ENCODE assay signal across 11 cellular contexts in genomic region chrX:132463411-132463810, GRCh38. TPM values are rescaled to one million over a fixed set of nuclear protein-coding genes. Genes with fewer than 3 reads are reported as not detected.
A peak's percentile ranks its signal among the peaks of the same experiment; 100 is the strongest.
DNase-seq lines count a peak whose midpoint lies in the region; ATAC-seq and TF ChIP-seq lines count a peak whose summit lies in the region.
"Had no signal": no experiment of that assay in that cellular context is flagged by ENCODE, and none has a peak within 500 bp of the region (broad histone marks: within the 10 kb centered on the region; RNA-seq: fewer than 3 reads in every experiment).

No MANE protein-coding gene starts in this region.

- CTCF ChIA-PET in Caco-2 (lab: Charles Lee): no interaction called here
- CTCF ChIA-PET in HEK293 (lab: Yijun Ruan, JAX): interaction anchor here (1.1 kb wide), 1 partner anchor 245 kb away, joined by 4 read pairs; no protein-coding TSS in a partner anchor
- CTCF ChIA-PET in activated CD4-positive, alpha-beta T cell treated with anti-CD3 and anti-CD28 coated beads, Interleukin-2, amount 10 ng/mL, durations not matched to agents 7 days and 5 days (lab: Charles Lee): interaction anchor here (0.8 to 0.9 kb wide), 2 partner anchors 10 to 50 kb away, joined by 3 read pairs; no protein-coding TSS in a partner anchor

- no peaks in the 10 kb centered on the region for H3K9me3 Mint-ChIP-seq in Caco-2 (ENCODE audit: unreplicated experiment)
- peaks cover 3% of the 10 kb centered on the region for H3K9me3 Mint-ChIP-seq in activated CD4-positive, alpha-beta T cell treated with anti-CD3 and anti-CD28 coated beads, Interleukin-2, amount 10 ng/mL, durations not matched to agents 7 days and 5 days
- H3K9me3 Mint-ChIP-seq: dendritic cell treated with granulocyte-macrophage colony-stimulating factor and Interleukin-4, amounts not matched to agents 40 ng/mL and 50 ng/mL, for 4 days had no signal

- no peak for ATAC-seq in aorta (ENCODE audit: low FRiP score)

- no peak overlapping the region for H3K9ac ChIP-seq in liver (ENCODE audit: low read depth in 1 of 2, low read length in 2 of 2)

- H3K4me3 Mint-ChIP-seq in Caco-2 (ENCODE audit: unreplicated experiment): no peak overlapping the region
- H3K4me3 Mint-ChIP-seq in activated CD4-positive, alpha-beta T cell treated with anti-CD3 and anti-CD28 coated beads, Interleukin-2, amount 10 ng/mL, durations not matched to agents 7 days and 5 days: no peak overlapping the region
- H3K4me3 Mint-ChIP-seq: dendritic cell treated with granulocyte-macrophage colony-stimulating factor and Interleukin-4, amounts not matched to agents 40 ng/mL and 50 ng/mL, for 4 days had no signal

- TF ChIP-seq RAD21 in liver (IDR thresholded peaks at IDR 0.05): peak; percentile 59 to 71

- intact Hi-C loops in Caco-2 (cut with micrococcal nuclease; ENCODE audit: unreplicated experiment): loop anchor here (2.0 kb wide), 1 partner anchor 237 kb away; no protein-coding TSS in a partner anchor
- intact Hi-C loops in aorta (cut with DNase I): no loop called here

- no peaks in the 10 kb centered on the region for H3K9me3 ChIP-seq in Caco-2
- H3K9me3 ChIP-seq in HEK293 (ENCODE audit: control insufficient read depth, insufficient read depth, low read depth, low read length): no peaks in the 10 kb centered on the region
- H3K9me3 ChIP-seq in liver (ENCODE audit: control insufficient read depth in 4 of 4, low read length in 3 of 4): no peaks in the 10 kb centered on the region
- H3K9me3 ChIP-seq in aorta (ENCODE audit: control insufficient read depth, low read length): no peaks in the 10 kb centered on the region
- H3K9me3 ChIP-seq: vagina had no signal

- POLR2A ChIA-PET in Caco-2 (lab: Charles Lee) (no interaction called here), HEK293 (lab: Yijun Ruan, JAX) (no interaction called here)
- POLR2A ChIA-PET in activated CD4-positive, alpha-beta T cell treated with anti-CD3 and anti-CD28 coated beads, Interleukin-2, amount 10 ng/mL, durations not matched to agents 7 days and 5 days (lab: Charles Lee): no interaction called here

- no peaks in the 10 kb centered on the region for H3K36me3 ChIP-seq in Caco-2 (ENCODE audit: control insufficient read depth, insufficient read depth, low read length)
- no peaks in the 10 kb centered on the region for H3K36me3 ChIP-seq in HEK293 (ENCODE audit: control insufficient read depth in 2 of 2, insufficient read depth in 1 of 2, low read length in 2 of 2)
- no peaks in the 10 kb centered on the region for H3K36me3 ChIP-seq in liver (ENCODE audit: control insufficient read depth in 4 of 4, insufficient read depth in 3 of 4, low read depth in 1 of 4, low read length in 3 of 4)
- no peaks in the 10 kb centered on the region for H3K36me3 ChIP-seq in aorta (ENCODE audit: control insufficient read depth in 1 of 2, insufficient read depth in 2 of 2, low read length in 1 of 2)
- H3K36me3 ChIP-seq: HAP-1, vagina had no signal

- H3K27ac Mint-ChIP-seq in Caco-2 (ENCODE audit: unreplicated experiment): no peak overlapping the region
- H3K27ac Mint-ChIP-seq in activated CD4-positive, alpha-beta T cell treated with anti-CD3 and anti-CD28 coated beads, Interleukin-2, amount 10 ng/mL, durations not matched to agents 7 days and 5 days: no peak overlapping the region
- H3K27ac Mint-ChIP-seq: dendritic cell treated with granulocyte-macrophage colony-stimulating factor and Interleukin-4, amounts not matched to agents 40 ng/mL and 50 ng/mL, for 4 days had no signal

- H3K27me3 ChIP-seq in Caco-2 (replicated peaks; ENCODE audit: control insufficient read depth, insufficient read depth, low read length) (no peaks in the 10 kb centered on the region), liver (ENCODE audit: control insufficient read depth in 4 of 4, insufficient read depth in 4 of 4, low read length in 3 of 4) (no peaks in the 10 kb centered on the region), aorta (ENCODE audit: control insufficient read depth in 1 of 2, insufficient read depth in 2 of 2, low read length in 1 of 2) (no peaks in the 10 kb centered on the region)
- H3K27me3 ChIP-seq: vagina had no signal

- DNase-seq in Caco-2 (peak in 1 of 2 experiments; percentile 5), NCI-H2029 (lab: John Stamatoyannopoulos, UW) (no peak), aorta (no peak)
- DNase-seq in activated CD4-positive, alpha-beta T cell treated with anti-CD3 and anti-CD28 coated beads, Interleukin-2, amount 10 ng/mL, durations not matched to agents 7 days and 5 days: peak; percentile 19
- no peak for DNase-seq in activated CD8-positive, alpha-beta memory T cell treated with anti-CD3 and anti-CD28 coated beads, Interleukin-2, amount 50 U/mL, for 48 hours
- no peak for DNase-seq in activated effector memory CD4-positive, alpha-beta T cell treated with Interleukin-2 at 50 U/mL for 16 hours

- no peaks in the 10 kb centered on the region for H3K4me1 ChIP-seq in Caco-2
- H3K4me1 ChIP-seq in HEK293 (ENCODE audit: control insufficient read depth, insufficient read depth, low read length): peaks cover 9% of the 10 kb centered on the region
- H3K4me1 ChIP-seq in liver (ENCODE audit: control insufficient read depth in 4 of 4, insufficient read depth in 4 of 4, low read length in 3 of 4): no peaks in the 10 kb centered on the region
- no peaks in the 10 kb centered on the region for H3K4me1 ChIP-seq in aorta (ENCODE audit: control insufficient read depth in 1 of 2, insufficient read depth in 2 of 2, low read length in 2 of 2)
- H3K4me1 ChIP-seq: vagina had no signal

- BruUV-seq in Caco-2 (replicated peaks; lab: Mats Ljungman, UMichigan): no TSS peak

- H3K4me1 Mint-ChIP-seq in Caco-2 (ENCODE audit: low read depth, unreplicated experiment): no peaks in the 10 kb centered on the region
- H3K4me1 Mint-ChIP-seq in activated CD4-positive, alpha-beta T cell treated with anti-CD3 and anti-CD28 coated beads, Interleukin-2, amount 10 ng/mL, durations not matched to agents 7 days and 5 days: no peaks in the 10 kb centered on the region

- H3K27me3 Mint-ChIP-seq in Caco-2 (ENCODE audit: insufficient read depth, unreplicated experiment): no peaks in the 10 kb centered on the region
- no peaks in the 10 kb centered on the region for H3K27me3 Mint-ChIP-seq in activated CD4-positive, alpha-beta T cell treated with anti-CD3 and anti-CD28 coated beads, Interleukin-2, amount 10 ng/mL, durations not matched to agents 7 days and 5 days
- H3K27me3 Mint-ChIP-seq: dendritic cell treated with granulocyte-macrophage colony-stimulating factor and Interleukin-4, amounts not matched to agents 40 ng/mL and 50 ng/mL, for 4 days had no signal

- WGBS in liver: 62% methylated on average over 8 of the region's 8 CpGs
- 53 to 65% methylated on average over 8 of the region's 8 CpGs for WGBS in aorta, 2 donors

- TF ChIP-seq CTCF in Caco-2 (IDR thresholded peaks at IDR 0.05; ENCODE audit: insufficient read depth in 1 of 2, low read depth in 1 of 2, low read length in 1 of 2, severe bottlenecking in 1 of 2, unreplicated experiment in 1 of 2): peak; percentile 35 to 42
- 0 out of 2 replicates have a peak, but pooled peaks have one; percentile 9 for TF ChIP-seq CTCF in HEK293 (tag by site-specific recombination; IDR thresholded peaks at IDR 0.05)
- TF ChIP-seq CTCF in liver (IDR thresholded peaks at IDR 0.05; ENCODE audit: low read depth, low read length, missing input control): peak; percentile 43

- H3K27ac ChIP-seq in HEK293 (ENCODE audit: extremely low read depth, low read depth, low read length) (no peak overlapping the region), liver (ENCODE audit: low read depth in 1 of 2, low read length in 2 of 2) (no peak overlapping the region), aorta (ENCODE audit: low read depth in 1 of 2, low read length in 2 of 2) (no peak overlapping the region)
- H3K27ac ChIP-seq: vagina had no signal

- no peaks in the 10 kb centered on the region for H3K36me3 Mint-ChIP-seq in Caco-2 (ENCODE audit: insufficient read depth, unreplicated experiment)
- H3K36me3 Mint-ChIP-seq in activated CD4-positive, alpha-beta T cell treated with anti-CD3 and anti-CD28 coated beads, Interleukin-2, amount 10 ng/mL, durations not matched to agents 7 days and 5 days (ENCODE audit: low read depth): peaks cover 2% of the 10 kb centered on the region

- H3K4me3 ChIP-seq in Caco-2 (ENCODE audit: low read depth, low read length): no peak overlapping the region
- no peak overlapping the region for H3K4me3 ChIP-seq in HEK293 (ENCODE audit: low read depth, low read length)
- no peak overlapping the region for H3K4me3 ChIP-seq in liver (ENCODE audit: low read depth in 1 of 3, low read length in 3 of 3)
- no peak overlapping the region for H3K4me3 ChIP-seq in aorta (ENCODE audit: low read length in 2 of 2)
- H3K4me3 ChIP-seq: HAP-1, vagina had no signal

TF ChIP-seq in HEK293, 187 proteins besides CTCF, POLR2A, EP300 and RAD21:
- TF ChIP-seq SCRT2 (tag by site-specific recombination; IDR thresholded peaks at IDR 0.05): no peak
- TF ChIP-seq ZNF654 (tag by site-specific recombination; IDR thresholded peaks at IDR 0.05; ENCODE audit: low read depth): peak; percentile 7; the same call in 1 of the 2 replicates

TF ChIP-seq in liver, 16 proteins besides CTCF, POLR2A, EP300 and RAD21 (continues in another document):
- TF ChIP-seq FOXA2 (IDR thresholded peaks at IDR 0.05) (no peak), TAF1 (conservative IDR thresholded peaks at IDR 0.05) (no peak), RXRA (IDR thresholded peaks at IDR 0.05) (no peak), NR2F2 (IDR thresholded peaks at IDR 0.05) (no peak), JUND (IDR thresholded peaks at IDR 0.05) (no peak), SP1 (IDR thresholded peaks at IDR 0.05) (no peak), HNF4A (conservative IDR thresholded peaks at IDR 0.05) (no peak), HNF4G (IDR thresholded peaks at IDR 0.05) (no peak), MAX (IDR thresholded peaks at IDR 0.05) (no peak), FOXA1 (IDR thresholded peaks at IDR 0.05) (no peak)

RNA-seq across cellular contexts. Expression of gene MBNL3, which starts 25.4 kb away (rescaled TPM):
- 174 and 195 TPM in 2 replicates for total RNA-seq in Caco-2 (2022)
- 10 to 100 TPM; 33.7 to 50.4 TPM for total RNA-seq in activated CD4-positive, alpha-beta T cell treated with anti-CD3 and anti-CD28 coated beads, Interleukin-2, amount 10 ng/mL, durations not matched to agents 7 days and 5 days
- 100 to 1,000 TPM; 104 to 149 TPM for total RNA-seq in liver
- polyA plus RNA-seq in liver: 10 to 100 TPM; 20.6 to 60.3 TPM
- 10 to 100 TPM in 1 of 2 donors, 1 to 10 TPM in 1; 6.0 to 11.7 TPM for total RNA-seq in aorta
- 1 to 10 TPM in 1 of 2 donors, under 1 TPM in 1; 0.31 to 2.1 TPM for polyA plus RNA-seq in aorta
